Comparison of ENCODE assay signal across 13 cellular contexts in the genomic region with DNA sequence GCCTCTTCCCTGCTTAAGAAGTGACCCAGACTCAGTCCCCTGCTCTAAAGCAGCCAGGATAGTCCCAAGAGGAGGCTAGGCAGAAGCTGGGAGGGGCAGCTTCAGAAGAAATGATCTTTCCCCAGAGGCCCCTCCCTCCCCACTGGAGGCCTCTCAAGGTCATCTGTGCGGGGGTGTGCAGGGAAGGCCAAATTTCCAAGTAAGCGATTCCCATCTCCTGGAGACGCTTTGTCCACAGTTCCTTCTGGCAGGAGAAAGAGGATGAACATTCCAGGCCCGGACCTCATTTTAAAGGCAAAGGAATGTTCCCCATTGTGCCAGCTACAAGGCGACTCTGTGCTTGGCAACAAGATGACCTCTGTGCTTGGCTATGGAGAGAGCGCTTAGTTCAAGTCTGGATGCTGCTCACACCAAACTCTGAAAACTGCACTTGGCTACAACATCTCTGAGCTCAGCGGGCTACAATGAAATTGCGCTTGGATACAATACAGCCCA. TPM values are rescaled to one million over a fixed set of nuclear protein-coding genes. Genes with fewer than 3 reads are reported as not detected.
DNase-seq lines count a peak whose midpoint lies in the region; TF ChIP-seq lines count a peak whose summit lies in the region.
"Had no signal": no experiment of that assay in that cellular context is flagged by ENCODE, and none has a peak within 500 bp of the region (broad histone marks: within the 10 kb centered on the region; RNA-seq: fewer than 3 reads in every experiment).

No MANE protein-coding gene starts in this region.

- in situ Hi-C loops in brain microvascular endothelial cell (cut with HindIII; ENCODE audit: low pct_ligation_motif_present, low sequenced_read_pairs): no loop called here

- TF ChIP-seq CTCF in BJ (IDR thresholded peaks at IDR 0.05; ENCODE audit: insufficient read depth, low read depth, low read length) (no peak), brain microvascular endothelial cell (IDR thresholded peaks at IDR 0.05; ENCODE audit: low read depth, low read length, missing control alignments) (no peak), left ventricle myocardium inferior (IDR thresholded peaks at IDR 0.05; ENCODE audit: borderline replicate concordance) (no peak), prostate gland (IDR thresholded peaks at IDR 0.05) (no peak), GM10248 (IDR thresholded peaks at IDR 0.05; ENCODE audit: control extremely low read depth, extremely low read depth, low read depth, missing control alignments) (no peak)

- H3K27ac ChIP-seq in brain microvascular endothelial cell (no peak overlapping the region), left ventricle myocardium inferior (replicated peaks) (peak overlapping the region; percentile 75), prostate gland (no peak overlapping the region)

- 32% methylated on average over 8 of the region's 8 CpGs for WGBS in prostate gland

- intact Hi-C loops in left ventricle myocardium inferior (cut with micrococcal nuclease) (no loop called here), posterior cingulate gyrus (cut with DNase I) (no loop called here), prostate gland (cut with DNase I) (no loop called here)

- DNase-seq in BJ (ENCODE audit: low read depth): peak; percentile 35
- peak; percentile 12 for DNase-seq in brain microvascular endothelial cell
- peak; percentile 57 for DNase-seq in left ventricle myocardium inferior
- DNase-seq in posterior cingulate gyrus: peak in 9 of 10 donors; percentile 6 to 79 (median 39)
- no peak for DNase-seq in T-helper 9 cell
- no peak for DNase-seq in prostate gland (ENCODE audit: low spot score)
- DNase-seq in GM10248 (ENCODE audit: extremely low spot score): no peak
- DNase-seq in activated naive CD4-positive, alpha-beta T cell treated with Interleukin-2 at 50 U/mL for 16 hours: no peak
- DNase-seq: foreskin melanocyte, NCI-H187, PC-3, T1000 had no signal

- H3K4me1 ChIP-seq in left ventricle myocardium inferior: peaks cover 24% of the 10 kb centered on the region
- no peaks in the 10 kb centered on the region for H3K4me1 ChIP-seq in prostate gland (replicated peaks)

- H3K9me3 ChIP-seq in left ventricle myocardium inferior (replicated peaks): no peaks in the 10 kb centered on the region
- H3K9me3 ChIP-seq in prostate gland: no peaks in the 10 kb centered on the region

- no peak for TF ChIP-seq POLR2A in prostate gland (IDR thresholded peaks at IDR 0.05)

- CTCF ChIA-PET in BJ (lab: Yijun Ruan, JAX) (interaction anchor here (0.6 to 7.6 kb wide), 5 partner anchors 13 to 56 kb away, joined by 3 to 64 read pairs (median 4); no protein-coding TSS in a partner anchor), GM10248 (lab: Yijun Ruan, JAX) (interaction anchor here (1.5 to 4.9 kb wide), 5 partner anchors 10 to 41 kb away, joined by 3 to 29 read pairs (median 5); no protein-coding TSS in a partner anchor)

- H3K4me3 ChIP-seq in BJ (ENCODE audit: low read depth, low read length) (no peak overlapping the region), brain microvascular endothelial cell (ENCODE audit: low read depth, low read length) (no peak overlapping the region), left ventricle myocardium inferior (no peak overlapping the region), prostate gland (no peak overlapping the region)

- H3K36me3 ChIP-seq in BJ (ENCODE audit: control insufficient read depth, insufficient read depth, low read length) (peaks cover 2% of the 10 kb centered on the region; the same call in 1 of the 2 replicates), brain microvascular endothelial cell (replicated peaks) (no peaks in the 10 kb centered on the region), left ventricle myocardium inferior (peaks cover 28% of the 10 kb centered on the region), prostate gland (no peaks in the 10 kb centered on the region)

- no peaks in the 10 kb centered on the region for H3K27me3 ChIP-seq in BJ (ENCODE audit: control insufficient read depth, insufficient read depth, low read length)
- no peaks in the 10 kb centered on the region for H3K27me3 ChIP-seq in brain microvascular endothelial cell (replicated peaks)
- H3K27me3 ChIP-seq in left ventricle myocardium inferior (ENCODE audit: low read depth): peaks cover 63% of the 10 kb centered on the region
- no peaks in the 10 kb centered on the region for H3K27me3 ChIP-seq in prostate gland (replicated peaks; ENCODE audit: insufficient read depth)

- POLR2A ChIA-PET in BJ (lab: Charles Lee): no interaction called here
- POLR2A ChIA-PET in GM10248 (lab: Yijun Ruan, JAX): no interaction called here

RNA-seq across cellular contexts. Expression of a gene that starts 23.5 kb away (rescaled TPM):
- polyA plus RNA-seq in BJ (2011; rRNA removed): 15.0 and 24.9 TPM in 2 replicates
- polyA minus RNA-seq in BJ (2011; rRNA and poly(A)+ RNA removed): 13.7 TPM in 2 replicates
- total RNA-seq in left ventricle myocardium inferior: 8.7 TPM
- total RNA-seq in prostate gland: 10 to 100 TPM in 1 of 2 donors, 1 to 10 TPM in 1; 2.0 to 12.7 TPM

RNA-seq across cellular contexts. Expression of a gene that starts 26.4 kb away (rescaled TPM):
- 0.05 and 0.21 TPM in 2 replicates for polyA plus RNA-seq in BJ (2011; rRNA removed)
- 0.52 TPM in 1 of 2 replicates, not detected in the other for polyA minus RNA-seq in BJ (2011; rRNA and poly(A)+ RNA removed)
- total RNA-seq in left ventricle myocardium inferior (not detected), prostate gland (not detected)
- total RNA-seq: lung microvascular endothelial cell, PC-3 had no signal

RNA-seq across cellular contexts. Expression of a gene that starts 50.5 kb away (rescaled TPM):
- polyA plus RNA-seq in BJ (2011; rRNA removed): 35.3 and 88.3 TPM in 2 replicates
- 44.0 and 46.7 TPM in 2 replicates for polyA minus RNA-seq in BJ (2011; rRNA and poly(A)+ RNA removed)
- total RNA-seq in left ventricle myocardium inferior: 1.7 TPM
- 10 to 100 TPM; 10.6 to 19.5 TPM for total RNA-seq in prostate gland

Comparison
In these comparisons a context has a peak if more than half of its experiments do, and no peak if none do; other contexts are left out.
1. DNase-seq: peak in BJ (single experiment), brain microvascular endothelial cell (single experiment), left ventricle myocardium inferior (single experiment) and posterior cingulate gyrus (9 of 10); none in T-helper 9 cell (single experiment), prostate gland (single experiment), GM10248 (single experiment) and activated naive CD4-positive, alpha-beta T cell treated with Interleukin-2 at 50 U/mL for 16 hours (single experiment).